Comparison of ENCODE assay signal across 31 cellular contexts in the genomic region with DNA sequence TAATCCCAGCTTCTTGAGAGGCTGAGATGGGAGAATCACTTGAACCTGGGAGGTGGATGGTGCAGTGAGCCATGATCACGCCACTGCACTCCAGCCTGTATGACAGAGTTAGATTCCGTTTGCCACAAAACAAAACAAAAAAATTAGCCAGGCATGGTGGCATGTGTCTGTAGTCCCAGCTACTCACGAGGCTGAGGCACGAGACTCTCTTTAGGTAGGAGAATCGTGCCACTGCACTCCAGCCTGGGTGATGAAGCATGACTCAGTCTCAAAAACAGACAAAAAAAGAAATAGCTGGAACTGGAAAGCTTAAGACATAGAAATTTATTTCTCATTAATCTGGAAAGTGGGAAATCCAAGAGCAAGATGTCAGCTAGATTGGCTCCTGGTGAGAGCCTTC. TPM values are rescaled to one million over a fixed set of nuclear protein-coding genes. Genes with fewer than 3 reads are reported as not detected.
"Had no signal": no experiment of that assay in that cellular context is flagged by ENCODE, and none has a peak within 500 bp of the region (broad histone marks: within the 10 kb centered on the region; RNA-seq: fewer than 3 reads in every experiment).

No MANE protein-coding gene starts in this region.

- H3K27ac ChIP-seq: ascending aorta, cardiac muscle cell, WERI-Rb-1 had no signal

- H3K4me3 ChIP-seq: ascending aorta, cardiac muscle cell had no signal

- FAIRE-seq: bronchial epithelial cell, TTC549 had no signal

- H3K4me1 ChIP-seq: ascending aorta had no signal

- DNase-seq: activated CD4-positive, alpha-beta memory T cell treated with anti-CD3 and anti-CD28 coated beads, Interleukin-2, amount 10 ng/mL, durations not matched to agents 7 days and 5 days; activated CD4-positive, alpha-beta T cell treated with anti-CD3 and anti-CD28 coated beads for 1 hour; activated CD4-positive, alpha-beta T cell treated with anti-CD3 and anti-CD28 coated beads for 36 hours; activated CD4-positive, alpha-beta T cell treated with anti-CD3 and anti-CD28 coated beads for 48 hours; activated CD4-positive, alpha-beta T cell treated with anti-CD3 and anti-CD28 coated beads, Interleukin-2, amount 10 ng/mL, durations not matched to agents 7 days and 5 days; activated CD4-positive, alpha-beta T cell treated with anti-CD3 and anti-CD28 coated beads, Interleukin-2, amount 50 U/mL, for 48 hours; activated CD4-positive, CD25-positive, alpha-beta regulatory T cell; activated CD8-positive, alpha-beta memory T cell treated with anti-CD3 and anti-CD28 coated beads for 24 hours; activated CD8-positive, alpha-beta memory T cell treated with anti-CD3 and anti-CD28 coated beads, Interleukin-2, amount 10 ng/mL, durations not matched to agents 7 days and 5 days; activated CD8-positive, alpha-beta memory T cell treated with anti-CD3 and anti-CD28 coated beads, Interleukin-2, amount 50 U/mL, for 48 hours; activated CD8-positive, alpha-beta T cell treated with anti-CD3 and anti-CD28 coated beads, Interleukin-2, amount 10 ng/mL, durations not matched to agents 7 days and 5 days; activated effector memory CD4-positive, alpha-beta T cell treated with Interleukin-2 at 50 U/mL for 16 hours; activated gamma-delta T cell; activated naive CD4-positive, alpha-beta T cell treated with anti-CD3 and anti-CD28 coated beads, Interleukin-2, amount 10 ng/mL, durations not matched to agents 7 days and 5 days; activated naive CD4-positive, alpha-beta T cell treated with Interleukin-2 at 50 U/mL for 16 hours; activated naive CD8-positive, alpha-beta T cell treated with anti-CD3 and anti-CD28 coated beads, Interleukin-2, amount 10 ng/mL, durations not matched to agents 7 days and 5 days; activated naive CD8-positive, alpha-beta T cell treated with anti-CD3 and anti-CD28 coated beads, Interleukin-2, amount 50 U/mL, for 24 hours; activated T-cell treated with anti-CD3 and anti-CD28 coated beads, Interleukin-2, amount 50 U/mL, for 24 hours; activated T-cell treated with anti-CD3 and anti-CD28 coated beads, Interleukin-2, amount 50 U/mL, for 48 hours; amygdala; anterior cingulate cortex; cerebellar nuclear complex; T-helper 1 cell; T-helper 2 cell; T-helper 9 cell; WERI-Rb-1 had no signal

RNA-seq across cellular contexts. Expression of gene ZNF578, which starts 53.9 kb away (rescaled TPM):
- total RNA-seq: ascending aorta, chondrocyte had no signal
